Comparison of ENCODE assay signal across 8 cellular contexts in the genomic region with DNA sequence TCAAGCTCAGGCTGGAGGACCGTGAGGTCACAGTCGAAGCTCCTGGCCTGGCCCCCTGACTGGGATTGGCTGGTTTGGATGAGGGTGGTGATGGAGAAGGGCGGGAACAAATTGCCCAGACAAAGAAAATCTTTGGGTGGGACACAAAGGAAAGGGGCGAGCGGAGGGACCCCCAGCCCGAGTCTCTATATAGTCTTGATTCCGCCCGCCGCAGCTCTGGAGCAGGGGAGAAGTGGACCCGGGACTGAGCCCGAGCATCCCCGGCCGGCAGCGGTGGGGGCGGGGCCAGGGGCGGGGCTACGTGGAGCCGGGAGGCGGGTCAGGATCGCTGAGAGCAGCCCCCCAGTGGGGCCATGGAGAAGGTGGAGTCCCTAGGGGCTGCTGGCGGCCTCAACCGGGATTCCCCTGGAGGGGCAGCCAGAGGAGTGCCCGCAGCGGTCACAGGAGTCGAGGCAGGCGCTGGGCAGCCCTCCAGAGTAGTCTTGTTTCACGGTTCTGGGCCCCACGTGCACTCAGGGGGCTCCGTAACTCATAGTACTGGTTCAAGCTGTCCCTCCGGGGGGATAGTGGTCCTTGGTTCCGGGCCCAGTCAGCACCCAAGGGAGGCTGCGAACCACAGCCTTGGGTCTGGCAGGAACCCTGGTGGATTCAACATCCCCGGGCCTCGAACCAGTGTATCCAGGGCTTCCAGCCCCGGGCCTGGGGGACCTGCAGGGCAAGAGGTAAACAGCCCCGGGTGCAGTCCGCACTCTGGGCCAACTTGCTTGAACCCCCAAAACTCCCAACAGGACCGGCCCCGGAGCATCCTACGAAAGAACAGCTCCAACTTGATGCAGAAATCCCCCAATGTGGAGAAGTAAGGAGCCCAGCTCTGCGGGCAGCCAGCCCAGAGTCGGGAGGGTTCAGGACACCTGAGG. TPM values are rescaled to one million over a fixed set of nuclear protein-coding genes. Genes with fewer than 3 reads are reported as not detected.
DNase-seq lines count a peak whose midpoint lies in the region; ATAC-seq, FAIRE-seq and TF ChIP-seq lines count a peak whose summit lies in the region.

No MANE protein-coding gene starts in this region.

- H3K4me1 ChIP-seq in gastroesophageal sphincter: peaks cover 0 to 31% (median 14%) of the 10 kb centered on the region in 3 donors
- peaks cover 19 to 33% of the 10 kb centered on the region in 2 experiments for H3K4me1 ChIP-seq in neutrophil (ENCODE audit: control insufficient read depth in 1 of 2, insufficient read depth in 1 of 2, low read depth in 1 of 2, low read length in 1 of 2)
- peaks cover 14% of the 10 kb centered on the region for H3K4me1 ChIP-seq in testis

- FAIRE-seq in HTR-8/SVneo (lab: Jason Lieb, UNC): no peak

- peak overlapping the region; percentile 98 for H3K27ac Mint-ChIP-seq in Calu3 (ENCODE audit: unreplicated experiment)

- peaks cover 20% of the 10 kb centered on the region for H3K27me3 Mint-ChIP-seq in Calu3 (ENCODE audit: unreplicated experiment)

- POLR2A ChIA-PET in RWPE1 (lab: Yijun Ruan, JAX; ENCODE audit: low non-redundant PET): interaction anchor here (0.5 to 1.3 kb wide), 5 partner anchors 10 to 633 kb away, joined by 3 to 5 read pairs (median 3); no protein-coding TSS in a partner anchor

- no peaks in the 10 kb centered on the region for H3K9me3 ChIP-seq in gastroesophageal sphincter
- H3K9me3 ChIP-seq in neutrophil: no peaks in the 10 kb centered on the region
- no peaks in the 10 kb centered on the region for H3K9me3 ChIP-seq in testis

- peaks cover 18% of the 10 kb centered on the region for H3K36me3 Mint-ChIP-seq in Calu3 (ENCODE audit: insufficient read depth, unreplicated experiment)

- peak; percentile 71 for DNase-seq in Calu3
- peak; percentile 92 for DNase-seq in HTR-8/SVneo (ENCODE audit: insufficient read length, low spot score)
- peak; percentile 94 for DNase-seq in RWPE1 (ENCODE audit: low spot score)
- peak; percentile 60 to 73 (median 66) for DNase-seq in activated naive CD4-positive, alpha-beta T cell (lab: John Stamatoyannopoulos, UW)
- peak; percentile 90 for DNase-seq in testis

- BruUV-seq in Calu3 (replicated peaks; lab: Mats Ljungman, UMichigan): no TSS peak

- peaks cover 16% of the 10 kb centered on the region for H3K4me1 Mint-ChIP-seq in Calu3 (ENCODE audit: low read depth, unreplicated experiment)

- intact Hi-C loops in Calu3 (cut with micrococcal nuclease; ENCODE audit: unreplicated experiment): no loop called here
- intact Hi-C loops in testis (cut with DNase I; ENCODE audit: low total_unique reads): no loop called here

- CTCF ChIA-PET in Calu3 (lab: Charles Lee) (interaction anchor here (0.8 to 1.4 kb wide), 3 partner anchors 15 to 284 kb away, joined by 3 to 7 read pairs (median 4); no protein-coding TSS in a partner anchor), RWPE1 (lab: Yijun Ruan, JAX) (interaction anchor here (0.7 to 1.0 kb wide), 2 partner anchors 17 to 18 kb away, joined by 3 read pairs; no protein-coding TSS in a partner anchor)

- peak overlapping the region; percentile 93 for H3K27ac ChIP-seq in RWPE1
- H3K27ac ChIP-seq in gastroesophageal sphincter: peak overlapping the region; percentile 72 to 96 (median 90)
- peak overlapping the region; percentile 96 for H3K27ac ChIP-seq in neutrophil
- peak overlapping the region; percentile 80 to 92 for H3K27ac ChIP-seq in testis

- H3K4me3 ChIP-seq in gastroesophageal sphincter (peak overlapping the region; percentile 60 to 63), neutrophil (ENCODE audit: low read depth in 1 of 2, low read length in 1 of 2) (peak overlapping the region; percentile 78 to 100), testis (peak overlapping the region; percentile 80 to 92)

- WGBS in gastroesophageal sphincter (ENCODE audit: low coverage in 1 of 2), 2 donors: 0 to 100% methylated on average over 1 to 2 of the region's 42 CpGs
- 16 to 18% methylated on average over 12 to 41 of the region's 42 CpGs for WGBS in testis, 2 donors

- H3K27me3 ChIP-seq in gastroesophageal sphincter (peaks cover 19% of the 10 kb centered on the region), neutrophil (no peaks in the 10 kb centered on the region), testis (no peaks in the 10 kb centered on the region)

- TF ChIP-seq CTCF in Calu3 (IDR thresholded peaks at IDR 0.05; ENCODE audit: unreplicated experiment) (no peak), RWPE1 (conservative IDR thresholded peaks at IDR 0.05; ENCODE audit: low read depth) (no peak), gastroesophageal sphincter (IDR thresholded peaks at IDR 0.05) (no peak), neutrophil (IDR thresholded peaks at IDR 0.05) (no peak), testis (IDR thresholded peaks at IDR 0.05) (no peak)

- H3K9me3 Mint-ChIP-seq in Calu3 (ENCODE audit: low read depth, unreplicated experiment): no peaks in the 10 kb centered on the region

- TF ChIP-seq EP300 in gastroesophageal sphincter (IDR thresholded peaks at IDR 0.05): no peak

- TF ChIP-seq POLR2A in gastroesophageal sphincter (IDR thresholded peaks at IDR 0.05): no peak
- TF ChIP-seq POLR2A in testis (IDR thresholded peaks at IDR 0.05): no peak

- ATAC-seq in GM21367 (IDR thresholded peaks at IDR 0.05; ENCODE audit: unreplicated experiment) (peak; percentile 28), gastroesophageal sphincter (peak; percentile 77)

- H3K36me3 ChIP-seq in gastroesophageal sphincter: peaks cover 0 to 18% of the 10 kb centered on the region in 2 donors
- H3K36me3 ChIP-seq in neutrophil: no peaks in the 10 kb centered on the region
- no peaks in the 10 kb centered on the region for H3K36me3 ChIP-seq in testis (ENCODE audit: low read depth, missing control alignments)

- H3K4me3 Mint-ChIP-seq in Calu3 (ENCODE audit: low read depth, unreplicated experiment): peak overlapping the region; percentile 85

RNA-seq across cellular contexts. Expression of a gene that starts 1.2 kb away (rescaled TPM):
- total RNA-seq in Calu3 (2022) (31.9 and 33.0 TPM in 2 replicates), gastroesophageal sphincter (10 to 100 TPM; 12.0 to 30.4 (median 14.9) TPM), testis (10 to 100 TPM; 34.5 to 50.6 TPM)
- 38.3 TPM for polyA plus RNA-seq in testis (ENCODE audit: insufficient read depth, low read depth, low replicate concordance)

RNA-seq across cellular contexts. Expression of a gene that starts 6.0 kb away (rescaled TPM):
- total RNA-seq in Calu3 (2022): 4.1 TPM in 1 of 2 replicates, not detected in the other
- 1 to 10 TPM; 2.0 to 4.6 (median 3.5) TPM for total RNA-seq in gastroesophageal sphincter
- total RNA-seq in testis: 100 to 1,000 TPM in 1 of 2 donors, 10 to 100 TPM in 1; 12.6 to 140 TPM
- 95.2 TPM for polyA plus RNA-seq in testis (ENCODE audit: insufficient read depth, low read depth, low replicate concordance)

RNA-seq across cellular contexts. Expression of a gene that starts 15.2 kb away (rescaled TPM):
- total RNA-seq in Calu3 (2022): 59.6 and 61.1 TPM in 2 replicates
- total RNA-seq in gastroesophageal sphincter: 100 to 1,000 TPM in 1 of 4 donors, 10 to 100 TPM in 3; 66.9 to 104 (median 82.5) TPM
- 100 to 1,000 TPM; 204 to 239 TPM for total RNA-seq in testis
- 219 TPM for polyA plus RNA-seq in testis (ENCODE audit: insufficient read depth, low read depth, low replicate concordance)

RNA-seq across cellular contexts. Expression of a gene that starts 21.6 kb away (rescaled TPM):
- total RNA-seq in Calu3 (2022) (8.5 and 9.9 TPM in 2 replicates), gastroesophageal sphincter (10 to 100 TPM in 2 of 4 donors, 1 to 10 TPM in 2; 8.8 to 16.9 (median 10.3) TPM), testis (1 to 10 TPM; 4.8 to 5.0 TPM)
- 6.8 TPM for polyA plus RNA-seq in testis (ENCODE audit: insufficient read depth, low read depth, low replicate concordance)

RNA-seq across cellular contexts. Expression of a gene that starts 22.9 kb away (rescaled TPM):
- 608 and 648 TPM in 2 replicates for total RNA-seq in Calu3 (2022)
- total RNA-seq in gastroesophageal sphincter: 100 to 1,000 TPM; 145 to 233 (median 183) TPM
- 100 to 1,000 TPM; 193 to 229 TPM for total RNA-seq in testis
- polyA plus RNA-seq in testis (ENCODE audit: insufficient read depth, low read depth, low replicate concordance): 388 TPM

Comparison
In these comparisons a context has a peak if more than half of its experiments do, and no peak if none do; other contexts are left out.
1. Peak in every context shown above with its lines: DNase-seq, ATAC-seq, H3K4me3 ChIP-seq and H3K27ac ChIP-seq.